Comparison of ENCODE assay signal across 8 cellular contexts in the genomic region with DNA sequence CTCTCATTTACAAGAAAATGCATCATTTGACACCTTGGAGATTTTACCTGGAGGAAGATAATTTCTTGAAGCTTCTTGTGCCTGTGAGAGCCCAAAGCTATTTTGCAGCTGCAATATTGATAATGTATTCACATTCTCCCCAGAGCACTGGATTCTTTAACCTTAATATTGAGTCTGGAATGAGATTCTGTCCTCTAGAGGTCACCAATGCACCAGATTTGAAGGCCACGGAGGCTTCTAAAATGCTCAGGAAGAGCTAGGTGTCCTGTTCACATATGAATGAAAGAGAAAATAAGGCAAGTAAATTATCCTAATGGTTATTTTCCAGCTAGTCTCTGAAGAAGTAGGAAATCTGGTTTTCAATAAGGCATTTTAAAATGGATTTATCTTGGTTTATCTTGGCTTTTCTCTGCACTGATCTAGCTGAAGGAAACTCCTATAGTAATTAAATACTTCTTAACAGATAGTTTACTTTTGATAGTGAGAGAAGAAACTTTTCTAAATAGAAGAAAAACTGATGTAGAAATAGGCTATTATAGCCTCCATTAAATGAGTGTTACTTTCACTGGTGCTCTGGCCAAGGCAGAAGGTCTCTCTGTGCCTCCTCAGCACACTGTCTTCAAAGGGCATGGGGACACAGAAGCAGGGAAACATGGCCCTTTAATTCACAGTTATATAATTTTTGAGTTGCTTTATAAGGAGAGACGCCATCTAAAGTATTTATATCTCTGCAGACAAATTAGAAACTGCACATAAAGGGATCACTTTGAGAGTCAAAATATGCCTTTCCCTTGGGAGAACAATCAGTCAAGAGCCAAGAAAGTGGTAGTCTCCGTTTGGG.
DNase-seq lines count a peak whose midpoint lies in the region; ATAC-seq, FAIRE-seq and TF ChIP-seq lines count a peak whose summit lies in the region.

No MANE protein-coding gene starts in this region.

- peaks cover 20% of the 10 kb centered on the region for H3K4me1 ChIP-seq in lower lobe of right lung

- TF ChIP-seq CTCF in GM12872 (IDR thresholded peaks at IDR 0.05; ENCODE audit: insufficient read depth, low read depth, low read length): peak; percentile 39
- peak; percentile 66 for TF ChIP-seq CTCF in lower lobe of right lung (IDR thresholded peaks at IDR 0.05)

- H3K9me3 ChIP-seq in lower lobe of right lung: no peaks in the 10 kb centered on the region

- no peaks in the 10 kb centered on the region for H3K36me3 ChIP-seq in lower lobe of right lung

- DNase-seq in AG20443 (ENCODE audit: low spot score): peak; percentile 56
- peak; percentile 95 for DNase-seq in HT-29 (ENCODE audit: low spot score)
- DNase-seq in RCC 7860 (ENCODE audit: low spot score): peak; percentile 68
- DNase-seq in dermis blood vessel endothelial cell: peak; percentile 90
- DNase-seq in lower lobe of right lung: no peak
- no peak for DNase-seq in T-helper 9 cell
- no peak for DNase-seq in activated naive CD4-positive, alpha-beta T cell (lab: John Stamatoyannopoulos, UW)

- intact Hi-C loops in lower lobe of right lung (cut with DNase I): loop anchor here (5.0 to 10.0 kb wide), 2 partner anchors 485 to 688 kb away; no protein-coding TSS in a partner anchor

- no peaks in the 10 kb centered on the region for H3K27me3 ChIP-seq in lower lobe of right lung (ENCODE audit: low read depth)

- ATAC-seq in lower lobe of right lung: peak; percentile 76 to 88

- H3K4me3 ChIP-seq in lower lobe of right lung: no peak overlapping the region

- no peak overlapping the region for H3K27ac ChIP-seq in lower lobe of right lung

- FAIRE-seq in RCC 7860 (lab: Jason Lieb, UNC): peak; percentile 78

Comparison
In these comparisons a context has a peak if more than half of its experiments do, and no peak if none do; other contexts are left out.
1. DNase-seq: peak in AG20443 (single experiment), HT-29 (single experiment), RCC 7860 (single experiment) and dermis blood vessel endothelial cell (single experiment); none in lower lobe of right lung (single experiment), T-helper 9 cell (single experiment) and activated naive CD4-positive, alpha-beta T cell (0 of 4).